1 cellular context compared by ENCODE assay signal in genomic region chr11:63872833-63873201, GRCh38.
TF ChIP-seq lines count a peak whose summit lies in the region.

No MANE protein-coding gene starts in this region.

TF ChIP-seq in GM23338, 12 proteins besides CTCF, POLR2A, EP300 and RAD21 (continued from another document):
- TF ChIP-seq, protein P1, sequence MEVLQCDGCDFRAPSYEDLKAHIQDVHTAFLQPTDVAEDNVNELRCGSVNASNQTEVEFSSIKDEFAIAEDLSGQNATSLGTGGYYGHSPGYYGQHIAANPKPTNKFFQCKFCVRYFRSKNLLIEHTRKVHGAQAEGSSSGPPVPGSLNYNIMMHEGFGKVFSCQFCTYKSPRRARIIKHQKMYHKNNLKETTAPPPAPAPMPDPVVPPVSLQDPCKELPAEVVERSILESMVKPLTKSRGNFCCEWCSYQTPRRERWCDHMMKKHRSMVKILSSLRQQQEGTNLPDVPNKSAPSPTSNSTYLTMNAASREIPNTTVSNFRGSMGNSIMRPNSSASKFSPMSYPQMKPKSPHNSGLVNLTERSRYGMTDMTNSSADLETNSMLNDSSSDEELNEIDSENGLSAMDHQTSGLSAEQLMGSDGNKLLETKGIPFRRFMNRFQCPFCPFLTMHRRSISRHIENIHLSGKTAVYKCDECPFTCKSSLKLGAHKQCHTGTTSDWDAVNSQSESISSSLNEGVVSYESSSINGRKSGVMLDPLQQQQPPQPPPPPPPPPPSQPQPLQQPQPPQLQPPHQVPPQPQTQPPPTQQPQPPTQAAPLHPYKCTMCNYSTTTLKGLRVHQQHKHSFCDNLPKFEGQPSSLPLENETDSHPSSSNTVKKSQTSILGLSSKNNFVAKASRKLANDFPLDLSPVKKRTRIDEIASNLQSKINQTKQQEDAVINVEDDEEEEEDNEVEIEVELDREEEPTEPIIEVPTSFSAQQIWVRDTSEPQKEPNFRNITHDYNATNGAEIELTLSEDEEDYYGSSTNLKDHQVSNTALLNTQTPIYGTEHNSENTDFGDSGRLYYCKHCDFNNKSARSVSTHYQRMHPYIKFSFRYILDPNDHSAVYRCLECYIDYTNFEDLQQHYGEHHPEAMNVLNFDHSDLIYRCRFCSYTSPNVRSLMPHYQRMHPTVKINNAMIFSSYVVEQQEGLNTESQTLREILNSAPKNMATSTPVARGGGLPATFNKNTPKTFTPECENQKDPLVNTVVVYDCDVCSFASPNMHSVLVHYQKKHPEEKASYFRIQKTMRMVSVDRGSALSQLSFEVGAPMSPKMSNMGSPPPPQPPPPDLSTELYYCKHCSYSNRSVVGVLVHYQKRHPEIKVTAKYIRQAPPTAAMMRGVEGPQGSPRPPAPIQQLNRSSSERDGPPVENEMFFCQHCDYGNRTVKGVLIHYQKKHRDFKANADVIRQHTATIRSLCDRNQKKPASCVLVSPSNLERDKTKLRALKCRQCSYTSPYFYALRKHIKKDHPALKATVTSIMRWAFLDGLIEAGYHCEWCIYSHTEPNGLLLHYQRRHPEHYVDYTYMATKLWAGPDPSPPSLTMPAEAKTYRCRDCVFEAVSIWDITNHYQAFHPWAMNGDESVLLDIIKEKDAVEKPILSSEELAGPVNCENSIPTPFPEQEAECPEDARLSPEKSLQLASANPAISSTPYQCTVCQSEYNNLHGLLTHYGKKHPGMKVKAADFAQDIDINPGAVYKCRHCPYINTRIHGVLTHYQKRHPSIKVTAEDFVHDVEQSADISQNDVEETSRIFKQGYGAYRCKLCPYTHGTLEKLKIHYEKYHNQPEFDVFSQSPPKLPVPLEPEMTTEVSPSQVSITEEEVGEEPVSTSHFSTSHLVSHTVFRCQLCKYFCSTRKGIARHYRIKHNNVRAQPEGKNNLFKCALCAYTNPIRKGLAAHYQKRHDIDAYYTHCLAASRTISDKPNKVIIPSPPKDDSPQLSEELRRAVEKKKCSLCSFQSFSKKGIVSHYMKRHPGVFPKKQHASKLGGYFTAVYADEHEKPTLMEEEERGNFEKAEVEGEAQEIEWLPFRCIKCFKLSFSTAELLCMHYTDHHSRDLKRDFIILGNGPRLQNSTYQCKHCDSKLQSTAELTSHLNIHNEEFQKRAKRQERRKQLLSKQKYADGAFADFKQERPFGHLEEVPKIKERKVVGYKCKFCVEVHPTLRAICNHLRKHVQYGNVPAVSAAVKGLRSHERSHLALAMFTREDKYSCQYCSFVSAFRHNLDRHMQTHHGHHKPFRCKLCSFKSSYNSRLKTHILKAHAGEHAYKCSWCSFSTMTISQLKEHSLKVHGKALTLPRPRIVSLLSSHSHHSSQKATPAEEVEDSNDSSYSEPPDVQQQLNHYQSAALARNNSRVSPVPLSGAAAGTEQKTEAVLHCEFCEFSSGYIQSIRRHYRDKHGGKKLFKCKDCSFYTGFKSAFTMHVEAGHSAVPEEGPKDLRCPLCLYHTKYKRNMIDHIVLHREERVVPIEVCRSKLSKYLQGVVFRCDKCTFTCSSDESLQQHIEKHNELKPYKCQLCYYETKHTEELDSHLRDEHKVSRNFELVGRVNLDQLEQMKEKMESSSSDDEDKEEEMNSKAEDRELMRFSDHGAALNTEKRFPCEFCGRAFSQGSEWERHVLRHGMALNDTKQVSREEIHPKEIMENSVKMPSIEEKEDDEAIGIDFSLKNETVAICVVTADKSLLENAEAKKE (CRISPR knock-in tag; IDR thresholded peaks at IDR 0.05) = no peak
- TF ChIP-seq ZNF331 (CRISPR knock-in tag; IDR thresholded peaks at IDR 0.05; ENCODE audit: low read depth) = no peak
- no peak for TF ChIP-seq ZNF114 (CRISPR knock-in tag; IDR thresholded peaks at IDR 0.05)
- TF ChIP-seq EZH2phosphoT487 (IDR thresholded peaks at IDR 0.05; ENCODE audit: unreplicated experiment) = no peak
- no peak for TF ChIP-seq POLR2AphosphoS5 (IDR thresholded peaks at IDR 0.05; ENCODE audit: low read depth)
- TF ChIP-seq NANOG (IDR thresholded peaks at IDR 0.05; ENCODE audit: borderline replicate concordance) = no peak
- TF ChIP-seq EZH2 (IDR thresholded peaks at IDR 0.05; ENCODE audit: low read depth, unreplicated experiment) = no peak
- TF ChIP-seq, protein P2, sequence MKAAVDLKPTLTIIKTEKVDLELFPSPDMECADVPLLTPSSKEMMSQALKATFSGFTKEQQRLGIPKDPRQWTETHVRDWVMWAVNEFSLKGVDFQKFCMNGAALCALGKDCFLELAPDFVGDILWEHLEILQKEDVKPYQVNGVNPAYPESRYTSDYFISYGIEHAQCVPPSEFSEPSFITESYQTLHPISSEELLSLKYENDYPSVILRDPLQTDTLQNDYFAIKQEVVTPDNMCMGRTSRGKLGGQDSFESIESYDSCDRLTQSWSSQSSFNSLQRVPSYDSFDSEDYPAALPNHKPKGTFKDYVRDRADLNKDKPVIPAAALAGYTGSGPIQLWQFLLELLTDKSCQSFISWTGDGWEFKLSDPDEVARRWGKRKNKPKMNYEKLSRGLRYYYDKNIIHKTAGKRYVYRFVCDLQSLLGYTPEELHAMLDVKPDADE (IDR thresholded peaks at IDR 0.05) = no peak
